ENCODE assay signal across 10 cellular contexts in genomic region chr18:48872234-48873145, GRCh38.
A peak's percentile ranks its signal among the peaks of the same experiment; 100 is the strongest.
DNase-seq lines count a peak whose midpoint lies in the region; ATAC-seq, FAIRE-seq and TF ChIP-seq lines count a peak whose summit lies in the region.
"Had no signal": no experiment of that assay in that cellular context is flagged by ENCODE, and none has a peak within 500 bp of the region (broad histone marks: within the 10 kb centered on the region; RNA-seq: fewer than 3 reads in every experiment).

No MANE protein-coding gene starts in this region.

- no peaks in the 10 kb centered on the region for H3K36me3 ChIP-seq in H1 (ENCODE audit: control insufficient read depth in 2 of 4, insufficient read depth in 4 of 4, low read length in 3 of 4)
- H3K36me3 ChIP-seq: pancreas had no signal

- no peaks in the 10 kb centered on the region for H3K9me3 Mint-ChIP-seq in stimulated activated effector memory CD8-positive, alpha-beta T cell treated with anti-CD3 and anti-CD28 coated beads, Interleukin-12 subunit alpha, Interleukin-12 subunit beta, amount 100 ng/mL, for 72 hours

- no peak for TF ChIP-seq CTCF in H1 (IDR thresholded peaks at IDR 0.05; ENCODE audit: control extremely low read depth in 1 of 3, insufficient read depth in 1 of 3, low read depth in 1 of 3, low read length in 3 of 3)

- TF ChIP-seq POLR2A in H1 (IDR thresholded peaks at IDR 0.05; ENCODE audit: control extremely low read depth in 1 of 2, low read depth in 2 of 2, low read length in 2 of 2): no peak
- no peak for TF ChIP-seq POLR2A in GM12891 (IDR thresholded peaks at IDR 0.05; ENCODE audit: low read depth, low read length)

- 0 out of 7 replicates have a peak, but pooled peaks cover 0 to 3% (median 0%) of the 10 kb centered on the region in 4 experiments for H3K4me1 ChIP-seq in H1 (replicated peaks in 1 of 4; ENCODE audit: control insufficient read depth in 3 of 4, insufficient read depth in 4 of 4, low read length in 3 of 4)
- H3K4me1 ChIP-seq: pancreas had no signal

- 90% methylated on average over 19 of the region's 20 CpGs; no CpG with 5 or more reads in 1 of the 2 experiments for WGBS in H1 (ENCODE audit: extremely low coverage in 1 of 2, insufficient coverage in 1 of 2, insufficient read length in 1 of 2, insufficient replicate concordance in 2 of 2, low coverage in 1 of 2, low lambda C conversion rate in 2 of 2, missing lambda C conversion rate in 1 of 2), 2 experiments

- peak overlapping the region; percentile 41 for H3K4me3 Mint-ChIP-seq in stimulated activated effector memory CD8-positive, alpha-beta T cell treated with anti-CD3 and anti-CD28 coated beads, Interleukin-12 subunit alpha, Interleukin-12 subunit beta, amount 100 ng/mL, for 72 hours

- H3K4me1 Mint-ChIP-seq in stimulated activated effector memory CD8-positive, alpha-beta T cell treated with anti-CD3 and anti-CD28 coated beads, Interleukin-12 subunit alpha, Interleukin-12 subunit beta, amount 100 ng/mL, for 72 hours: peaks cover 64% of the 10 kb centered on the region

- peak overlapping the region; percentile 80 for H3K27ac Mint-ChIP-seq in stimulated activated effector memory CD8-positive, alpha-beta T cell treated with anti-CD3 and anti-CD28 coated beads, Interleukin-12 subunit alpha, Interleukin-12 subunit beta, amount 100 ng/mL, for 72 hours

- no peak overlapping the region for H2BK12ac ChIP-seq in H1 (ENCODE audit: low read depth, low read length)

- POLR2A ChIA-PET in H1 (lab: Charles Lee; ENCODE audit: partially characterized antibody): interaction anchor here (1.7 kb wide), 1 partner anchor 12 kb away, joined by 5 read pairs; no protein-coding TSS in a partner anchor

- H3K9me3 ChIP-seq in H1 (ENCODE audit: insufficient read depth in 2 of 2, low read depth in 1 of 2, low read length in 1 of 2): no peaks in the 10 kb centered on the region
- H3K9me3 ChIP-seq: pancreas had no signal

- H2BK15ac ChIP-seq in H1 (ENCODE audit: low read length): no peak overlapping the region

- CTCF ChIA-PET in H1 (lab: Charles Lee; ENCODE audit: partially characterized antibody): interaction anchor here (1.1 to 1.5 kb wide), 3 partner anchors 13 to 367 kb away, joined by 3 read pairs; no protein-coding TSS in a partner anchor

- no peak overlapping the region for H3K14ac ChIP-seq in H1 (ENCODE audit: insufficient read length)

- H3K23ac ChIP-seq in H1 (ENCODE audit: insufficient read length): no peak overlapping the region

- no peak overlapping the region for H3K27ac ChIP-seq in H1 (ENCODE audit: low read depth, low read length)

- no peak overlapping the region for H2BK120ac ChIP-seq in H1 (replicated peaks; ENCODE audit: low read depth, low read length)

- H3K4me3 ChIP-seq in H1 (ENCODE audit: extremely low read depth in 1 of 4, insufficient read depth in 2 of 4, low read depth in 3 of 4, low read length in 4 of 4): no peak overlapping the region
- H3K4me3 ChIP-seq: pancreas had no signal

- H2BK20ac ChIP-seq in H1 (ENCODE audit: low read length): no peak overlapping the region

- no peak overlapping the region for H3K18ac ChIP-seq in H1 (ENCODE audit: extremely low read depth, low read length)

- no peaks in the 10 kb centered on the region for H3K79me1 ChIP-seq in H1 (ENCODE audit: low read depth, low read length)

- no peak overlapping the region for H3K9ac ChIP-seq in H1 (replicated peaks in 1 of 4; ENCODE audit: extremely low read depth in 1 of 4, low read depth in 3 of 4, low read length in 3 of 4)

- H2AFZ ChIP-seq in H1 (ENCODE audit: low read length): no peak overlapping the region

- H3K27me3 ChIP-seq in H1 (replicated peaks in 1 of 4; ENCODE audit: control insufficient read depth in 3 of 4, extremely low read depth in 1 of 4, insufficient read depth in 3 of 4, low read length in 3 of 4): peaks cover 0 to 2% (median 0%) of the 10 kb centered on the region in 4 experiments; a peak in 1 of 7 replicates
- H3K27me3 ChIP-seq: pancreas had no signal

- no peak overlapping the region for H3K56ac ChIP-seq in H1 (replicated peaks; ENCODE audit: insufficient read length, low read depth, low read length)

- ATAC-seq in stimulated activated effector memory CD8-positive, alpha-beta T cell treated with anti-CD3 and anti-CD28 coated beads, Interleukin-12 subunit alpha, Interleukin-12 subunit beta, amount 100 ng/mL, for 72 hours: no peak
- ATAC-seq in HG03045 (IDR thresholded peaks at IDR 0.05; ENCODE audit: unreplicated experiment): no peak

- no peak overlapping the region for H3K4me2 ChIP-seq in H1 (ENCODE audit: insufficient read depth in 1 of 2, low read depth in 2 of 2, low read length in 2 of 2)

- H4K91ac ChIP-seq in H1 (replicated peaks; ENCODE audit: insufficient read length, low read length): no peak overlapping the region

- peaks cover 18% of the 10 kb centered on the region for H3K36me3 Mint-ChIP-seq in stimulated activated effector memory CD8-positive, alpha-beta T cell treated with anti-CD3 and anti-CD28 coated beads, Interleukin-12 subunit alpha, Interleukin-12 subunit beta, amount 100 ng/mL, for 72 hours

- H4K8ac ChIP-seq in H1 (ENCODE audit: extremely low read depth, insufficient read depth, low read length): 0 out of 2 replicates have a peak overlapping the region, but pooled peaks have one; percentile 38

- 0 out of 2 replicates have a peak, but pooled peaks cover 2% of the 10 kb centered on the region for H3K23me2 ChIP-seq in H1 (ENCODE audit: low read depth, low read length)

- H4K20me1 ChIP-seq in H1 (replicated peaks in 1 of 2; ENCODE audit: control insufficient read depth in 1 of 2, insufficient read depth in 2 of 2, low read length in 2 of 2): no peaks in the 10 kb centered on the region

- H3K79me2 ChIP-seq in H1 (ENCODE audit: control insufficient read depth in 1 of 2, insufficient read depth in 2 of 2, low read length in 2 of 2): no peaks in the 10 kb centered on the region

- FAIRE-seq in RCC 7860 (lab: Jason Lieb, UNC) (no peak), H1 (lab: Jason Lieb, UNC) (no peak), GM12891 (lab: Jason Lieb, UNC) (no peak)
- FAIRE-seq: A204.1, pancreas had no signal

- TF ChIP-seq EP300 in H1 (IDR thresholded peaks at IDR 0.05; ENCODE audit: borderline replicate concordance in 1 of 2, low read depth in 2 of 2, low read length in 2 of 2): no peak

- no peak overlapping the region for H2BK5ac ChIP-seq in H1 (ENCODE audit: low read depth, low read length)

- H4K5ac ChIP-seq in H1 (ENCODE audit: insufficient read length, low read depth, low read length): no peak overlapping the region

- peak; percentile 9 to 69 for DNase-seq in NCI-H2081 (lab: John Stamatoyannopoulos, UW)
- no peak for DNase-seq in NCI-H2081 treated with DMSO at 0.1 percent for 48 hours (lab: John Stamatoyannopoulos, UW)
- DNase-seq in RCC 7860 (ENCODE audit: low spot score): peak; percentile 7
- no peak for DNase-seq in H1 (ENCODE audit: low read depth in 1 of 2, low spot score in 2 of 2)
- no peak for DNase-seq in stimulated activated effector memory CD8-positive, alpha-beta T cell treated with anti-CD3 and anti-CD28 coated beads, Interleukin-12 subunit alpha, Interleukin-12 subunit beta, amount 100 ng/mL, for 72 hours (ENCODE audit: low spot score in 2 of 2)
- no peak for DNase-seq in amygdala (lab: John Stamatoyannopoulos, UW)
- no peak for DNase-seq in GM12891 (ENCODE audit: insufficient read length, low spot score)

- no peak overlapping the region for H2AK5ac ChIP-seq in H1 (ENCODE audit: low read depth, low read length)

- no peak for TF ChIP-seq RAD21 in H1 (IDR thresholded peaks at IDR 0.05 in 1 of 2, conservative IDR thresholded peaks at IDR 0.05 in 1 of 2; ENCODE audit: low read depth in 2 of 2, low read length in 2 of 2)

- no peak overlapping the region for H3K4ac ChIP-seq in H1 (replicated peaks; ENCODE audit: insufficient read length, low read depth, low read length)

TF ChIP-seq in H1, 55 proteins besides CTCF, POLR2A, EP300 and RAD21 (continues in another document):
- no peak for TF ChIP-seq TAF1 (IDR thresholded peaks at IDR 0.05; ENCODE audit: low read depth, low read length)
- no peak for TF ChIP-seq SRF (IDR thresholded peaks at IDR 0.05; ENCODE audit: low read depth, low read length)
- no peak for TF ChIP-seq FOSL1 (IDR thresholded peaks at IDR 0.05; ENCODE audit: insufficient read depth, low read depth, low read length)
- no peak for TF ChIP-seq MAX (IDR thresholded peaks at IDR 0.05)
- no peak for TF ChIP-seq ATF3 (IDR thresholded peaks at IDR 0.05; ENCODE audit: insufficient read depth, low read depth, low read length)
- TF ChIP-seq POU5F1 (IDR thresholded peaks at IDR 0.05; ENCODE audit: low read depth, low read length): no peak
- no peak for TF ChIP-seq TAF7 (optimal IDR thresholded peaks at IDR 0.05; ENCODE audit: borderline replicate concordance, low read depth, low read length)
- no peak for TF ChIP-seq TBP (IDR thresholded peaks at IDR 0.05; ENCODE audit: low read depth, low read length)
- TF ChIP-seq BCL11A (IDR thresholded peaks at IDR 0.05; ENCODE audit: low read depth in 2 of 2, low read length in 2 of 2): no peak

TF ChIP-seq in GM12891, 5 proteins besides CTCF, POLR2A, EP300 and RAD21:
- no peak for TF ChIP-seq SPI1 (IDR thresholded peaks at IDR 0.05; ENCODE audit: low read depth, low read length)
- no peak for TF ChIP-seq PAX5 (IDR thresholded peaks at IDR 0.05; ENCODE audit: insufficient read depth, low read length, severe bottlenecking)
- no peak for TF ChIP-seq POU2F2 (IDR thresholded peaks at IDR 0.05; ENCODE audit: low read depth, low read length)
- TF ChIP-seq TAF1 (IDR thresholded peaks at IDR 0.05; ENCODE audit: low read depth, low read length): no peak

Comparison
In these comparisons a context has a peak if more than half of its experiments do, and no peak if none do; other contexts are left out.
1. DNase-seq: peak in NCI-H2081 (2 of 2) and RCC 7860 (single experiment); none in NCI-H2081 treated with DMSO at 0.1 percent for 48 hours (single experiment), H1 (0 of 2), stimulated activated effector memory CD8-positive, alpha-beta T cell treated with anti-CD3 and anti-CD28 coated beads, Interleukin-12 subunit alpha, Interleukin-12 subunit beta, amount 100 ng/mL, for 72 hours (0 of 2), amygdala (0 of 56) and GM12891 (single experiment).